In genomic region chr6:14542670-14543366, GRCh38 we compare ENCODE assay signal across 10 cellular contexts.
DNase-seq lines count a peak whose midpoint lies in the region; ATAC-seq and TF ChIP-seq lines count a peak whose summit lies in the region.
"Had no signal": no experiment of that assay in that cellular context is flagged by ENCODE, and none has a peak within 500 bp of the region (broad histone marks: within the 10 kb centered on the region; RNA-seq: fewer than 3 reads in every experiment).

No MANE protein-coding gene starts in this region.

- H3K27ac ChIP-seq in left lung (no peak overlapping the region), ascending aorta (no peak overlapping the region), coronary artery (no peak overlapping the region)
- H3K27ac ChIP-seq: 22Rv1, neutrophil had no signal

- H3K27me3 ChIP-seq in left lung: no peaks in the 10 kb centered on the region
- H3K27me3 ChIP-seq in ascending aorta: no peaks in the 10 kb centered on the region
- H3K27me3 ChIP-seq: neutrophil had no signal

- no peaks in the 10 kb centered on the region for H3K4me1 ChIP-seq in left lung
- peaks cover 0 to 3% of the 10 kb centered on the region in 2 donors for H3K4me1 ChIP-seq in ascending aorta

- TF ChIP-seq CTCF in left lung (IDR thresholded peaks at IDR 0.05) (no peak), ascending aorta (IDR thresholded peaks at IDR 0.05) (no peak), coronary artery (IDR thresholded peaks at IDR 0.05) (no peak)

- no peaks in the 10 kb centered on the region for H3K9me3 ChIP-seq in left lung
- H3K9me3 ChIP-seq in ascending aorta: no peaks in the 10 kb centered on the region
- H3K9me3 ChIP-seq: neutrophil had no signal

- H3K36me3 ChIP-seq in left lung (no peaks in the 10 kb centered on the region), ascending aorta (no peaks in the 10 kb centered on the region)
- H3K36me3 ChIP-seq: neutrophil had no signal

- ATAC-seq in HG03460 (IDR thresholded peaks at IDR 0.05; ENCODE audit: unreplicated experiment) (peak; percentile 82), left lung (peak; percentile 21)

- intact Hi-C loops in left lung (cut with DNase I): no loop called here
- intact Hi-C loops in ascending aorta (cut with DNase I): no loop called here

- H3K4me3 ChIP-seq in left lung (no peak overlapping the region), ascending aorta (no peak overlapping the region), coronary artery (no peak overlapping the region)

- DNase-seq in DMS 273 (lab: John Stamatoyannopoulos, UW; ENCODE audit: unreplicated experiment): peak; percentile 40
- no peak for DNase-seq in DMS 273 treated with DMSO at 0.1 percent for 48 hours (lab: John Stamatoyannopoulos, UW)
- peak; percentile 78 for DNase-seq in activated CD8-positive, alpha-beta memory T cell treated with anti-CD3 and anti-CD28 coated beads, Interleukin-2, amount 50 U/mL, for 48 hours
- no peak for DNase-seq in left lung
- DNase-seq in ascending aorta (ENCODE audit: low spot score in 2 of 2): no peak
- no peak for DNase-seq in GOT3 (lab: John Stamatoyannopoulos, UW)
- DNase-seq in coronary artery (ENCODE audit: low spot score): no peak

Comparison
In these comparisons a context has a peak if more than half of its experiments do, and no peak if none do; other contexts are left out.
1. DNase-seq: peak in DMS 273 (single experiment) and activated CD8-positive, alpha-beta memory T cell treated with anti-CD3 and anti-CD28 coated beads, Interleukin-2, amount 50 U/mL, for 48 hours (single experiment); none in DMS 273 treated with DMSO at 0.1 percent for 48 hours (single experiment), left lung (0 of 2), ascending aorta (0 of 2), GOT3 (single experiment) and coronary artery (single experiment).